Comparison of ENCODE assay signal across 23 cellular contexts in genomic region chr12:69334138-69334537, GRCh38. TPM values are rescaled to one million over a fixed set of nuclear protein-coding genes. Genes with fewer than 3 reads are reported as not detected.
DNase-seq lines count a peak whose midpoint lies in the region; ATAC-seq, FAIRE-seq and TF ChIP-seq lines count a peak whose summit lies in the region.
"Had no signal": no experiment of that assay in that cellular context is flagged by ENCODE, and none has a peak within 500 bp of the region (broad histone marks: within the 10 kb centered on the region; RNA-seq: fewer than 3 reads in every experiment).

No MANE protein-coding gene starts in this region.

- H3K4me2 ChIP-seq in HepG2 (ENCODE audit: low read depth, low read length) (peak overlapping the region; percentile 89), K562 (ENCODE audit: insufficient read depth, low read length) (no peak overlapping the region)

- H3K36me3 ChIP-seq in HepG2 (replicated peaks in 1 of 2; ENCODE audit: control insufficient read depth in 1 of 2, insufficient read depth in 2 of 2, low read length in 2 of 2): peaks cover under 1 to 1% of the 10 kb centered on the region in 2 experiments; a peak in 3 of 5 replicates
- H3K36me3 ChIP-seq in right lobe of liver: no peaks in the 10 kb centered on the region
- no peaks in the 10 kb centered on the region for H3K36me3 ChIP-seq in K562 (ENCODE audit: control insufficient read depth, insufficient read depth, low read length)

- H4K20me1 ChIP-seq in HepG2 (ENCODE audit: insufficient read depth, low read length) (no peaks in the 10 kb centered on the region), K562 (replicated peaks; ENCODE audit: control insufficient read depth, insufficient read depth, low read length) (no peaks in the 10 kb centered on the region)

- TF ChIP-seq POLR2A in HepG2 (IDR thresholded peaks at IDR 0.05; ENCODE audit: insufficient read depth in 1 of 2, low read depth in 2 of 2, low read length in 2 of 2) (no peak), right lobe of liver (IDR thresholded peaks at IDR 0.05) (no peak), K562 (conservative IDR thresholded peaks at IDR 0.05) (no peak)

- TF ChIP-seq RAD21 in HepG2 (CRISPR knock-in tag; IDR thresholded peaks at IDR 0.05): no peak
- TF ChIP-seq RAD21 in K562 (CRISPR knock-in tag; conservative IDR thresholded peaks at IDR 0.05 in 1 of 2, IDR thresholded peaks at IDR 0.05 in 1 of 2): no peak

- in situ Hi-C loops in HepG2 (cut with HindIII; ENCODE audit: extremely low pct_ligation_motif_present, low pct_unique_long_range_greater_than_20kb) (no loop called here), K562 (cut with MboI) (no loop called here)

- intact Hi-C loops in HepG2 (cut with micrococcal nuclease; ENCODE audit: unreplicated experiment) (loop anchor here (10.0 kb wide), 1 partner anchor 179 kb away; no protein-coding TSS in a partner anchor), right lobe of liver (cut with DNase I) (no loop called here), K562 (cut with micrococcal nuclease) (no loop called here)

- H3K27ac ChIP-seq in HepG2 (ENCODE audit: extremely low read length, insufficient read depth, low read length) (peak overlapping the region; percentile 99), right lobe of liver (peak overlapping the region in 1 of 3 donors; percentile 81), K562 (ENCODE audit: extremely low read depth, low read depth, low read length) (no peak overlapping the region)

- H3K79me2 ChIP-seq in HepG2 (ENCODE audit: insufficient read depth, low read length) (peaks cover 36% of the 10 kb centered on the region), K562 (ENCODE audit: control insufficient read depth, insufficient read depth, low read length) (no peaks in the 10 kb centered on the region)

- H2AFZ ChIP-seq in HepG2 (ENCODE audit: low read length): no peak overlapping the region
- no peak overlapping the region for H2AFZ ChIP-seq in K562 (ENCODE audit: low read depth, low read length)

- peaks cover 43% of the 10 kb centered on the region for H3K4me1 Mint-ChIP-seq in activated CD4-positive, alpha-beta T cell treated with anti-CD3 and anti-CD28 coated beads, Interleukin-2, amount 10 ng/mL, durations not matched to agents 7 days and 5 days

- POLR2A ChIA-PET in activated CD4-positive, alpha-beta T cell treated with anti-CD3 and anti-CD28 coated beads, Interleukin-2, amount 10 ng/mL, durations not matched to agents 7 days and 5 days (lab: Charles Lee): no interaction called here
- POLR2A ChIA-PET in HepG2 (lab: Yijun Ruan, JAX) (interaction anchor here (3.5 to 11.9 kb wide), 3 partner anchors 7 to 21 kb away, joined by 16 to 229 read pairs (median 94); partner anchors contain the start of gene LYZ), K562 (lab: Yijun Ruan, JAX) (interaction anchor here (0.6 to 1.3 kb wide), 2 partner anchors 8 to 175 kb away, joined by 3 read pairs; no protein-coding TSS in a partner anchor)

- peak overlapping the region; percentile 33 for H3K27ac Mint-ChIP-seq in activated CD4-positive, alpha-beta T cell treated with anti-CD3 and anti-CD28 coated beads, Interleukin-2, amount 10 ng/mL, durations not matched to agents 7 days and 5 days
- H3K27ac Mint-ChIP-seq: H9 had no signal

- H3K4me1 ChIP-seq in HepG2 (ENCODE audit: insufficient read depth, low read length) (peaks cover 68% of the 10 kb centered on the region), right lobe of liver (peaks cover 0 to 34% (median 13%) of the 10 kb centered on the region in 4 donors), K562 (replicated peaks in 1 of 2; ENCODE audit: control insufficient read depth in 2 of 2, insufficient read depth in 2 of 2, low read length in 2 of 2) (peaks cover 0 to 5% of the 10 kb centered on the region in 2 experiments)

- TF ChIP-seq CTCF in HepG2 (CRISPR knock-in tag; IDR thresholded peaks at IDR 0.05): no peak
- no peak for TF ChIP-seq CTCF in right lobe of liver (IDR thresholded peaks at IDR 0.05)
- no peak for TF ChIP-seq CTCF in K562 (IDR thresholded peaks at IDR 0.05 in 2 of 3, conservative IDR thresholded peaks at IDR 0.05 in 1 of 3; ENCODE audit: insufficient read depth in 2 of 3, low read depth in 1 of 3, low read length in 3 of 3)

- BruUV-seq in HepG2 (replicated peaks; lab: Mats Ljungman, UMichigan): no TSS peak
- no TSS peak for BruUV-seq in K562 (replicated peaks; lab: Mats Ljungman, UMichigan)

- H3K4me3 Mint-ChIP-seq in activated CD4-positive, alpha-beta T cell treated with anti-CD3 and anti-CD28 coated beads, Interleukin-2, amount 10 ng/mL, durations not matched to agents 7 days and 5 days: no peak overlapping the region
- H3K4me3 Mint-ChIP-seq: H9 had no signal

- peaks cover 3% of the 10 kb centered on the region for H3K36me3 Mint-ChIP-seq in activated CD4-positive, alpha-beta T cell treated with anti-CD3 and anti-CD28 coated beads, Interleukin-2, amount 10 ng/mL, durations not matched to agents 7 days and 5 days (ENCODE audit: low read depth)

- no peak for ATAC-seq in HepG2
- no peak for ATAC-seq in right lobe of liver
- ATAC-seq in K562: no peak
- ATAC-seq in GM19328 (IDR thresholded peaks at IDR 0.05; ENCODE audit: unreplicated experiment): no peak

- peak overlapping the region in 1 of 3 experiments; percentile 14; a peak in 1 of 6 replicates for H3K4me3 ChIP-seq in HepG2 (replicated peaks in 1 of 3; ENCODE audit: insufficient read depth in 1 of 3, low read depth in 2 of 3, low read length in 3 of 3)
- H3K4me3 ChIP-seq in right lobe of liver: no peak overlapping the region
- no peak overlapping the region for H3K4me3 ChIP-seq in K562

- H3K9me1 ChIP-seq in K562 (ENCODE audit: control insufficient read depth, insufficient read depth, low read length): no peaks in the 10 kb centered on the region

- H3K9ac ChIP-seq in HepG2 (ENCODE audit: insufficient read depth, low read depth, low read length): no peak overlapping the region
- no peak overlapping the region for H3K9ac ChIP-seq in K562 (ENCODE audit: insufficient read depth in 1 of 2, low read depth in 2 of 2, low read length in 2 of 2)

- no peaks in the 10 kb centered on the region for H3K9me3 Mint-ChIP-seq in activated CD4-positive, alpha-beta T cell treated with anti-CD3 and anti-CD28 coated beads, Interleukin-2, amount 10 ng/mL, durations not matched to agents 7 days and 5 days
- H3K9me3 Mint-ChIP-seq: H9 had no signal

- peaks cover 4% of the 10 kb centered on the region for H3K27me3 Mint-ChIP-seq in activated CD4-positive, alpha-beta T cell treated with anti-CD3 and anti-CD28 coated beads, Interleukin-2, amount 10 ng/mL, durations not matched to agents 7 days and 5 days

- no peak for DNase-seq in activated CD4-positive, alpha-beta T cell treated with anti-CD3 and anti-CD28 coated beads, Interleukin-2, amount 10 ng/mL, durations not matched to agents 7 days and 5 days
- no peak for DNase-seq in activated CD4-positive, alpha-beta T cell treated with anti-CD3 and anti-CD28 coated beads for 4 hours
- DNase-seq in HepG2 (ENCODE audit: low spot score): no peak
- no peak for DNase-seq in right lobe of liver
- no peak for DNase-seq in K562 (ENCODE audit: extremely low read depth in 1 of 4, low spot score in 3 of 4)
- DNase-seq in inferior parietal cortex (ENCODE audit: extremely low spot score): no peak
- DNase-seq in NCI-H524 treated with DMSO at 0.1 percent for 48 hours (lab: John Stamatoyannopoulos, UW): no peak
- DNase-seq: 8988T, COR-L47, DMS153, H9, IMR-90, NCI-H1105, NCI-H1694 treated with DMSO at 0.1 percent for 48 hours, NCI-H2107, NCI-H226, NCI-H526, Right ventricle myocardium superior had no signal

- H3K9me3 ChIP-seq in HepG2 (ENCODE audit: low read length) (no peaks in the 10 kb centered on the region), right lobe of liver (no peaks in the 10 kb centered on the region), K562 (replicated peaks; ENCODE audit: control insufficient read depth, insufficient read depth, low read depth, low read length) (no peaks in the 10 kb centered on the region)

- FAIRE-seq in HepG2 (lab: Jason Lieb, UNC) (no peak), K562 (lab: Jason Lieb, UNC) (no peak)
- FAIRE-seq: GM12892, RCC 7860 had no signal

- CTCF ChIA-PET in activated CD4-positive, alpha-beta T cell treated with anti-CD3 and anti-CD28 coated beads, Interleukin-2, amount 10 ng/mL, durations not matched to agents 7 days and 5 days (lab: Charles Lee): interaction anchor here (0.5 to 1.3 kb wide), 3 partner anchors 9 to 136 kb away, joined by 3 to 7 read pairs (median 3); no protein-coding TSS in a partner anchor
- CTCF ChIA-PET in HepG2 (lab: Yijun Ruan, JAX; ENCODE audit: low intra/inter-chr PET ratio, low total read pairs): no interaction called here
- CTCF ChIA-PET in K562 (lab: Yijun Ruan, JAX; ENCODE audit: low intra/inter-chr PET ratio): no interaction called here

- TF ChIP-seq EP300 in HepG2 (IDR thresholded peaks at IDR 0.05; ENCODE audit: low read depth in 2 of 2, low read length in 2 of 2) (no peak), HepG2 (CRISPR knock-in tag; IDR thresholded peaks at IDR 0.05; ENCODE audit: borderline replicate concordance) (no peak), K562 (IDR thresholded peaks at IDR 0.05; ENCODE audit: low read length) (no peak)

- H3K27me3 ChIP-seq in HepG2 (ENCODE audit: control insufficient read depth in 1 of 2, insufficient read depth in 2 of 2, low read length in 2 of 2): no peaks in the 10 kb centered on the region; a peak in 1 of 5 replicates
- H3K27me3 ChIP-seq in right lobe of liver: no peaks in the 10 kb centered on the region
- no peaks in the 10 kb centered on the region for H3K27me3 ChIP-seq in K562 (ENCODE audit: control insufficient read depth in 2 of 2, insufficient read depth in 2 of 2, low read length in 2 of 2)

RNA-seq across cellular contexts. Expression of gene LYZ, which starts 14.0 kb away (rescaled TPM):
- total RNA-seq in activated CD4-positive, alpha-beta T cell treated with anti-CD3 and anti-CD28 coated beads, Interleukin-2, amount 10 ng/mL, durations not matched to agents 7 days and 5 days: not detected
- 1,312 and 2,054 TPM in 2 replicates for total RNA-seq in HepG2 (2016; rRNA removed; fragmentation: Illumina TruSeq; extraction: Trizol)
- 154 and 157 TPM in 2 replicates for total RNA-seq in HepG2 (2016; cell fraction: cytosol; rRNA removed; fragmentation: Illumina TruSeq; extraction: Trizol; ENCODE audit: low read depth)
- 1,332 and 2,132 TPM in 2 replicates for total RNA-seq in HepG2 (2016; cell fraction: insoluble cytoplasmic fraction; rRNA removed; fragmentation: Illumina TruSeq; extraction: Trizol)
- total RNA-seq in HepG2 (2016; cell fraction: membrane; rRNA removed; fragmentation: Illumina TruSeq; extraction: Trizol): 312 and 354 TPM in 2 replicates
- 1,314 and 1,505 TPM in 2 replicates for total RNA-seq in HepG2 (2016; cell fraction: nucleus; rRNA removed; fragmentation: Illumina TruSeq; extraction: Trizol)
- polyA plus RNA-seq in HepG2 (2011; rRNA removed): 1,560 and 1,788 TPM in 2 replicates
- polyA plus RNA-seq in HepG2 (2011; cell fraction: cytosol; rRNA removed): 1,336 TPM in 2 replicates
- polyA plus RNA-seq in HepG2 (2011; cell fraction: nucleus; rRNA removed): 253 and 317 TPM in 2 replicates
- 2,246 and 4,153 TPM in 2 replicates for polyA plus RNA-seq in HepG2 (2012)
- 159 and 162 TPM in 2 replicates for polyA plus RNA-seq in HepG2 (2016; cell fraction: cytosol; fragmentation: Illumina TruSeq; extraction: Trizol; ENCODE audit: low read depth)
- polyA plus RNA-seq in HepG2 (2016; cell fraction: insoluble cytoplasmic fraction; fragmentation: Illumina TruSeq; extraction: Trizol; ENCODE audit: low read depth): 1,264 and 1,284 TPM in 2 replicates
- 279 and 297 TPM in 2 replicates for polyA plus RNA-seq in HepG2 (2016; cell fraction: membrane; fragmentation: Illumina TruSeq; extraction: Trizol; ENCODE audit: low read depth)
- 2,068 and 2,203 TPM in 2 replicates for polyA plus RNA-seq in HepG2 (2016; cell fraction: nucleus; fragmentation: Illumina TruSeq; extraction: Trizol; ENCODE audit: insufficient read depth, low read depth)
- polyA minus RNA-seq in HepG2 (2011; rRNA and poly(A)+ RNA removed; ENCODE audit: low replicate concordance): 0.80 and 1,221 TPM in 2 replicates
- 3,146 and 3,201 TPM in 2 replicates for polyA minus RNA-seq in HepG2 (2011; cell fraction: cytosol; rRNA and poly(A)+ RNA removed)
- 420 and 665 TPM in 2 replicates for polyA minus RNA-seq in HepG2 (2011; cell fraction: nucleus; rRNA and poly(A)+ RNA removed)
- total RNA-seq in right lobe of liver: 10 to 100 TPM in 5 of 6 experiments, 1 to 10 TPM in 1; 3.5 to 69.9 (median 18.8) TPM
- 6.4 and 13.8 TPM in 2 replicates for total RNA-seq in K562 (2011; cell fraction: chromatin; rRNA removed; ENCODE audit: low replicate concordance)
- total RNA-seq in K562 (2011; cell fraction: nucleolus; rRNA removed): 11.3 and 12.5 TPM in 2 replicates
- total RNA-seq in K562 (2011; cell fraction: nucleoplasm; rRNA removed): 15.8 and 17.8 TPM in 2 replicates
- total RNA-seq in K562 (2014; rRNA removed): 30.1 and 38.1 TPM in 2 replicates
- total RNA-seq in K562 (2014; rRNA removed; fragmentation: Illumina TruSeq; extraction: Trizol): 64.1 and 64.8 TPM in 2 replicates
- total RNA-seq in K562 (2015; rRNA removed; fragmentation: Illumina TruSeq; extraction: Trizol): 96.3 and 99.0 TPM in 2 replicates
- 31.9 and 32.0 TPM in 2 replicates for total RNA-seq in K562 (2021)
- polyA plus RNA-seq in K562 (2011; rRNA removed): 35.6 and 41.2 TPM in 2 replicates
- 25.8 and 34.2 TPM in 2 replicates for polyA plus RNA-seq in K562 (2011; cell fraction: cytosol; rRNA removed)
- 4.1 and 6.9 TPM in 2 replicates for polyA plus RNA-seq in K562 (2011; cell fraction: nucleus; rRNA removed)
- polyA plus RNA-seq in K562 (2012): 63.9 and 76.2 TPM in 2 replicates
- 42.1 and 46.5 TPM in 2 replicates for polyA plus RNA-seq in K562 (2014; fragmentation: Illumina TruSeq; extraction: Trizol)
- polyA plus RNA-seq in K562 (2014; fragmentation: Nextera tagmentation; extraction: Ambion mirVana): 10 to 100 TPM; 44.0 to 47.0 TPM
- polyA plus RNA-seq in K562 (2014; rRNA removed): 27.2 and 37.0 TPM in 2 replicates
- 85.6 and 103 TPM in 2 replicates for polyA minus RNA-seq in K562 (2011; rRNA and poly(A)+ RNA removed)
- polyA minus RNA-seq in K562 (2011; cell fraction: cytosol; rRNA and poly(A)+ RNA removed): 23.7 and 37.9 TPM in 2 replicates
- 2.4 and 5.3 TPM in 2 replicates for polyA minus RNA-seq in K562 (2011; cell fraction: nucleus; rRNA and poly(A)+ RNA removed)
- total RNA-seq: H9, IMR-90, LHCN-M2 had no signal
- polyA plus RNA-seq: BJ, IMR-90 had no signal

RNA-seq across cellular contexts. Expression of gene YEATS4, which starts 25.4 kb away (rescaled TPM):
- total RNA-seq in activated CD4-positive, alpha-beta T cell treated with anti-CD3 and anti-CD28 coated beads, Interleukin-2, amount 10 ng/mL, durations not matched to agents 7 days and 5 days: 10 to 100 TPM; 45.3 to 48.1 TPM
- total RNA-seq in HepG2 (2016; rRNA removed; fragmentation: Illumina TruSeq; extraction: Trizol) (45.0 and 51.7 TPM in 2 replicates), right lobe of liver (10 to 100 TPM in 2 of 6 experiments, 1 to 10 TPM in 4; 2.9 to 17.3 (median 5.8) TPM), K562 (2014; rRNA removed) (39.3 and 82.5 TPM in 2 replicates), K562 (2014; rRNA removed; fragmentation: Illumina TruSeq; extraction: Trizol) (52.9 and 62.2 TPM in 2 replicates), K562 (2015; rRNA removed; fragmentation: Illumina TruSeq; extraction: Trizol) (41.2 and 41.3 TPM in 2 replicates), K562 (2021) (33.0 and 39.2 TPM in 2 replicates)
- 11.6 and 14.0 TPM in 2 replicates for total RNA-seq in HepG2 (2016; cell fraction: cytosol; rRNA removed; fragmentation: Illumina TruSeq; extraction: Trizol; ENCODE audit: low read depth)
- 45.7 and 59.8 TPM in 2 replicates for total RNA-seq in HepG2 (2016; cell fraction: insoluble cytoplasmic fraction; rRNA removed; fragmentation: Illumina TruSeq; extraction: Trizol)
- total RNA-seq in HepG2 (2016; cell fraction: membrane; rRNA removed; fragmentation: Illumina TruSeq; extraction: Trizol): 25.6 and 27.0 TPM in 2 replicates
- 21.7 and 27.0 TPM in 2 replicates for total RNA-seq in HepG2 (2016; cell fraction: nucleus; rRNA removed; fragmentation: Illumina TruSeq; extraction: Trizol)
- polyA plus RNA-seq in HepG2 (2011; rRNA removed) (10.0 and 16.8 TPM in 2 replicates), K562 (2011; rRNA removed) (37.8 and 50.2 TPM in 2 replicates), K562 (2014; fragmentation: Illumina TruSeq; extraction: Trizol) (45.2 and 49.2 TPM in 2 replicates), K562 (2014; fragmentation: Nextera tagmentation; extraction: Ambion mirVana) (10 to 100 TPM; 25.9 to 26.3 TPM), K562 (2014; rRNA removed) (61.0 and 92.2 TPM in 2 replicates)
- polyA plus RNA-seq in HepG2 (2011; cell fraction: cytosol; rRNA removed): 16.1 and 23.0 TPM in 2 replicates
- 6.9 and 7.4 TPM in 2 replicates for polyA plus RNA-seq in HepG2 (2011; cell fraction: nucleus; rRNA removed)
- 17.1 and 21.3 TPM in 2 replicates for polyA plus RNA-seq in HepG2 (2012)
- polyA plus RNA-seq in HepG2 (2016; cell fraction: cytosol; fragmentation: Illumina TruSeq; extraction: Trizol; ENCODE audit: low read depth): 10.2 and 11.1 TPM in 2 replicates
- 58.2 and 68.3 TPM in 2 replicates for polyA plus RNA-seq in HepG2 (2016; cell fraction: insoluble cytoplasmic fraction; fragmentation: Illumina TruSeq; extraction: Trizol; ENCODE audit: low read depth)
- polyA plus RNA-seq in HepG2 (2016; cell fraction: membrane; fragmentation: Illumina TruSeq; extraction: Trizol; ENCODE audit: low read depth): 21.0 and 21.8 TPM in 2 replicates
- polyA plus RNA-seq in HepG2 (2016; cell fraction: nucleus; fragmentation: Illumina TruSeq; extraction: Trizol; ENCODE audit: insufficient read depth, low read depth): 28.6 and 30.9 TPM in 2 replicates
- 7.0 and 10.3 TPM in 2 replicates for polyA minus RNA-seq in HepG2 (2011; rRNA and poly(A)+ RNA removed; ENCODE audit: low replicate concordance)
- polyA minus RNA-seq in HepG2 (2011; cell fraction: cytosol; rRNA and poly(A)+ RNA removed): 10.5 and 11.3 TPM in 2 replicates
- 16.4 and 19.7 TPM in 2 replicates for polyA minus RNA-seq in HepG2 (2011; cell fraction: nucleus; rRNA and poly(A)+ RNA removed)
- 10.0 and 21.9 TPM in 2 replicates for total RNA-seq in K562 (2011; cell fraction: chromatin; rRNA removed; ENCODE audit: low replicate concordance)
- 10.8 and 18.6 TPM in 2 replicates for total RNA-seq in K562 (2011; cell fraction: nucleolus; rRNA removed)
- 14.5 and 16.9 TPM in 2 replicates for total RNA-seq in K562 (2011; cell fraction: nucleoplasm; rRNA removed)
- 27.5 and 29.8 TPM in 2 replicates for polyA plus RNA-seq in K562 (2011; cell fraction: cytosol; rRNA removed)
- 11.5 and 13.0 TPM in 2 replicates for polyA plus RNA-seq in K562 (2011; cell fraction: nucleus; rRNA removed)
- 30.1 and 43.6 TPM in 2 replicates for polyA plus RNA-seq in K562 (2012)
- polyA minus RNA-seq in K562 (2011; rRNA and poly(A)+ RNA removed): 20.0 and 24.0 TPM in 2 replicates
- 22.5 and 24.1 TPM in 2 replicates for polyA minus RNA-seq in K562 (2011; cell fraction: cytosol; rRNA and poly(A)+ RNA removed)
- polyA minus RNA-seq in K562 (2011; cell fraction: nucleus; rRNA and poly(A)+ RNA removed): 14.9 and 31.8 TPM in 2 replicates
